In the genomic region with DNA sequence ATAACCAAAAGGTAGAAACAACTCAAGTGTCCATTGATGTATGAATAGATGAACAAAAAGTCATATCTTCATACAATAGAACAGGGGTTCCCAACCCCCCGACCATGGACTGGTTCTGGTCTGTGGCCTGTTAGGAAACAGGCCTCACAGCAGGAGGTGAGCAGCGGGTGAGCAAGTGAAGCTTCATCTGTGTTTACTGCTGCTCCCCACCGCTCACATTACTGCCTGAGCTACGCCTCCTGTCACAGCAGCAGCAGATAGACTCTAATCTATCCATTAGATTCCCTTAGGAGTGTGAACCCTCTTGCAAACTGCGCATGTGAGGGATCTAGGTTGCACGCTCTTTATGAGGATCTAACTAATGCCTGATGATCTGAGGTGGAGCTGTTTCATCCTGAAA, we compare ENCODE assay signal across 22 cellular contexts.
"Had no signal": no experiment of that assay in that cellular context is flagged by ENCODE, and none has a peak within 500 bp of the region (broad histone marks: within the 10 kb centered on the region; RNA-seq: fewer than 3 reads in every experiment).

No MANE protein-coding gene starts in this region.

- ATAC-seq: K562, T-cell had no signal

- H3K27ac Mint-ChIP-seq: T-cell had no signal

- H3K4me1 Mint-ChIP-seq: IgD-negative memory B cell, T-cell had no signal

- H3K9me3 Mint-ChIP-seq: IgD-negative memory B cell had no signal

- H3K9me2 ChIP-seq: SK-N-SH had no signal

- H3K9ac ChIP-seq: KMS-11, SK-N-SH had no signal

- H3K9me3 ChIP-seq: SK-N-SH had no signal

- DNase-seq: Kasumi-1, MV-4-11, NCI-H1048, NCI-H1105, NCI-H1417, NCI-H1436 treated with DMSO at 0.1 percent for 48 hours, NCI-H1694, NCI-H187 treated with DMSO at 0.1 percent for 48 hours, NCI-H2029 treated with DMSO at 0.1 percent for 48 hours, NCI-H226, NCI-H446, NCI-H510A, NCI-H524 treated with DMSO at 0.1 percent for 48 hours, Right ventricle myocardium superior, RPMI8226, SK-N-SH, SW 1271, T-cell had no signal

- H3K27ac ChIP-seq: HL-60, KMS-11 had no signal

- H3K4me2 ChIP-seq: KMS-11, SK-N-SH had no signal

- H3K36me3 Mint-ChIP-seq: IgD-negative memory B cell, T-cell had no signal

- H3K4me3 Mint-ChIP-seq: IgD-negative memory B cell, T-cell had no signal

- H3K27me3 Mint-ChIP-seq: IgD-negative memory B cell, T-cell had no signal

- H3K4me3 ChIP-seq: K562 had no signal
